Comparison of ENCODE assay signal across 9 cellular contexts in genomic region chr14:78164226-78164853, GRCh38. TPM values are rescaled to one million over a fixed set of nuclear protein-coding genes. Genes with fewer than 3 reads are reported as not detected.
DNase-seq lines count a peak whose midpoint lies in the region; ATAC-seq, FAIRE-seq and TF ChIP-seq lines count a peak whose summit lies in the region.
"Had no signal": no experiment of that assay in that cellular context is flagged by ENCODE, and none has a peak within 500 bp of the region (broad histone marks: within the 10 kb centered on the region; RNA-seq: fewer than 3 reads in every experiment).

No MANE protein-coding gene starts in this region.

- H3K79me2 ChIP-seq in endothelial cell of umbilical vein (ENCODE audit: control insufficient read depth, insufficient read depth, low read length) = no peaks in the 10 kb centered on the region

- H3K9me3 ChIP-seq in endothelial cell of umbilical vein (replicated peaks; ENCODE audit: control insufficient read depth, insufficient read depth, low read length) (no peaks in the 10 kb centered on the region), thyroid gland (no peaks in the 10 kb centered on the region)

- DNase-seq in DMS153 treated with DMSO at 0.1 percent for 48 hours (lab: John Stamatoyannopoulos, UW; ENCODE audit: unreplicated experiment) = peak; percentile 16
- peak; percentile 25 for DNase-seq in GM20000 (ENCODE audit: low spot score)
- DNase-seq in NCI-H524 treated with DMSO at 0.1 percent for 48 hours (lab: John Stamatoyannopoulos, UW) = peak; percentile 13
- DNase-seq in endothelial cell of umbilical vein (ENCODE audit: low read depth, low spot score) = no peak
- peak; percentile 27 to 28 for DNase-seq in thyroid gland
- DNase-seq in foreskin melanocyte = no peak
- DNase-seq in lower leg skin (ENCODE audit: low spot score in 2 of 2) = no peak

- no peaks in the 10 kb centered on the region for H3K4me1 ChIP-seq in endothelial cell of umbilical vein (ENCODE audit: control insufficient read depth, extremely low read depth, insufficient read depth, low read length)
- H3K4me1 ChIP-seq in thyroid gland = no peaks in the 10 kb centered on the region

- 7 to 9% methylated on average over 8 of the region's 8 CpGs for WGBS in thyroid gland, 2 donors
- WGBS in lower leg skin, 2 donors = 15 to 17% methylated on average over 8 of the region's 8 CpGs

- intact Hi-C loops in endothelial cell of umbilical vein (cut with micrococcal nuclease) = no loop called here
- intact Hi-C loops in thyroid gland (cut with DNase I) = no loop called here
- intact Hi-C loops in lower leg skin (cut with DNase I; ENCODE audit: low total_unique reads) = no loop called here

- H3K36me3 ChIP-seq in endothelial cell of umbilical vein (ENCODE audit: control insufficient read depth in 2 of 2, extremely low read depth in 1 of 2, insufficient read depth in 2 of 2, low read length in 2 of 2) (no peaks in the 10 kb centered on the region), thyroid gland (no peaks in the 10 kb centered on the region)

- CTCF ChIA-PET in endothelial cell of umbilical vein (lab: Charles Lee) = no interaction called here

- peak; percentile 25 for TF ChIP-seq CTCF in GM20000 (IDR thresholded peaks at IDR 0.05; ENCODE audit: extremely low read depth, missing control alignments)
- TF ChIP-seq CTCF in endothelial cell of umbilical vein (IDR thresholded peaks at IDR 0.05; ENCODE audit: extremely low read depth in 1 of 2, insufficient read depth in 1 of 2, low read depth in 1 of 2, low read length in 2 of 2) = peak; percentile 18 to 32
- peak in 4 of 6 experiments; percentile 19 to 42 (median 27) for TF ChIP-seq CTCF in thyroid gland (IDR thresholded peaks at IDR 0.05)
- no peak for TF ChIP-seq CTCF in lower leg skin (IDR thresholded peaks at IDR 0.05)

- no peaks in the 10 kb centered on the region for H3K9me1 ChIP-seq in endothelial cell of umbilical vein (replicated peaks; ENCODE audit: control insufficient read depth, extremely low read depth, insufficient read depth, low read length)

- H3K27ac ChIP-seq in endothelial cell of umbilical vein (ENCODE audit: insufficient read depth, low read depth, low read length) (no peak overlapping the region), thyroid gland (no peak overlapping the region)

- no peak overlapping the region for H3K4me2 ChIP-seq in endothelial cell of umbilical vein (ENCODE audit: insufficient read depth, low read length)

- no peaks in the 10 kb centered on the region for H4K20me1 ChIP-seq in endothelial cell of umbilical vein (replicated peaks; ENCODE audit: control insufficient read depth, extremely low read depth, insufficient read depth, low read length)

- POLR2A ChIA-PET in endothelial cell of umbilical vein (lab: Charles Lee) = no interaction called here

- no peak overlapping the region for H3K9ac ChIP-seq in endothelial cell of umbilical vein (replicated peaks; ENCODE audit: extremely low read depth, insufficient read depth, low read length)

- BruUV-seq in endothelial cell of umbilical vein (replicated peaks; lab: Mats Ljungman, UMichigan) = no TSS peak

- dilution Hi-C loops in endothelial cell of umbilical vein (cut with MboI; ENCODE audit: extremely low pct_ligation_motif_present, low sequenced_read_pairs) = no loop called here

- H3K27me3 ChIP-seq in endothelial cell of umbilical vein (ENCODE audit: control insufficient read depth in 2 of 2, insufficient read depth in 2 of 2, low read length in 2 of 2) (no peaks in the 10 kb centered on the region), thyroid gland (no peaks in the 10 kb centered on the region)

- no peak for FAIRE-seq in endothelial cell of umbilical vein (lab: Jason Lieb, UNC)

- no peak overlapping the region for H2AFZ ChIP-seq in endothelial cell of umbilical vein (ENCODE audit: low read depth, low read length)

- TF ChIP-seq POLR2A in endothelial cell of umbilical vein (IDR thresholded peaks at IDR 0.05; ENCODE audit: low read depth, low read length) = no peak
- TF ChIP-seq POLR2A in thyroid gland (IDR thresholded peaks at IDR 0.05) = no peak
- TF ChIP-seq POLR2A in lower leg skin (IDR thresholded peaks at IDR 0.05) = no peak

- ATAC-seq in HG02610 (IDR thresholded peaks at IDR 0.05; ENCODE audit: unreplicated experiment) = no peak

- no peak overlapping the region for H3K4me3 ChIP-seq in endothelial cell of umbilical vein (replicated peaks in 1 of 3; ENCODE audit: insufficient read depth in 1 of 3, low read depth in 1 of 3, low read length in 3 of 3)
- H3K4me3 ChIP-seq in thyroid gland (replicated peaks in 1 of 3) = no peak overlapping the region
- no peak overlapping the region for H3K4me3 ChIP-seq in lower leg skin (ENCODE audit: low read depth, poor library complexity, severe bottlenecking)

TF ChIP-seq in endothelial cell of umbilical vein, 7 proteins besides CTCF, POLR2A, EP300 and RAD21:
- TF ChIP-seq JUN (IDR thresholded peaks at IDR 0.05; ENCODE audit: borderline replicate concordance, insufficient read depth, insufficient read length, low read depth) (no peak), EZH2 (IDR thresholded peaks at IDR 0.05; ENCODE audit: borderline replicate concordance, low read depth, low read length, severe bottlenecking) (no peak), MAX (IDR thresholded peaks at IDR 0.05; ENCODE audit: insufficient read depth, insufficient read length) (no peak), FOS (IDR thresholded peaks at IDR 0.05; ENCODE audit: borderline replicate concordance, insufficient read depth, low read length) (no peak), MYC (IDR thresholded peaks at IDR 0.05; ENCODE audit: low read depth, low read length) (no peak)

RNA-seq across cellular contexts. Expression of gene NRXN3, which starts 5.8 kb away (rescaled TPM):
- total RNA-seq in endothelial cell of umbilical vein (1.3 and 4.2 TPM in 2 replicates), thyroid gland (1 to 10 TPM in 2 of 4 donors, under 1 TPM in 2; 0.56 to 1.6 (median 1.1) TPM), lower leg skin (1 to 10 TPM in 3 of 4 donors, under 1 TPM in 1; 0.61 to 2.4 (median 1.7) TPM)
- 0.53 and 0.72 TPM in 2 replicates for polyA plus RNA-seq in endothelial cell of umbilical vein
- polyA plus RNA-seq in endothelial cell of umbilical vein (2011; cell fraction: cytosol; rRNA removed) = 0.96 and 1.0 TPM in 2 replicates
- 2.3 and 2.4 TPM in 2 replicates for polyA plus RNA-seq in endothelial cell of umbilical vein (2011; cell fraction: nucleus; rRNA removed)
- polyA plus RNA-seq in endothelial cell of umbilical vein (2012) = 0.44 and 1.8 TPM in 2 replicates
- 0.58 and 0.74 TPM in 2 replicates for polyA minus RNA-seq in endothelial cell of umbilical vein
- not detected for polyA minus RNA-seq in endothelial cell of umbilical vein (2011; cell fraction: cytosol; rRNA and poly(A)+ RNA removed)
- 4.5 and 4.8 TPM in 2 replicates for polyA minus RNA-seq in endothelial cell of umbilical vein (2011; cell fraction: nucleus; rRNA and poly(A)+ RNA removed)
- polyA plus RNA-seq: IgD-negative memory B cell had no signal

Comparison
In these comparisons a context has a peak if more than half of its experiments do, and no peak if none do; other contexts are left out.
1. DNase-seq: peak in DMS153 treated with DMSO at 0.1 percent for 48 hours (single experiment), GM20000 (single experiment), NCI-H524 treated with DMSO at 0.1 percent for 48 hours (single experiment) and thyroid gland (2 of 2); none in endothelial cell of umbilical vein (single experiment), foreskin melanocyte (single experiment) and lower leg skin (0 of 2).
2. CTCF ChIP-seq: peak in GM20000 (single experiment), endothelial cell of umbilical vein (2 of 2) and thyroid gland (4 of 6); none in lower leg skin (0 of 3).